In the genomic region with DNA sequence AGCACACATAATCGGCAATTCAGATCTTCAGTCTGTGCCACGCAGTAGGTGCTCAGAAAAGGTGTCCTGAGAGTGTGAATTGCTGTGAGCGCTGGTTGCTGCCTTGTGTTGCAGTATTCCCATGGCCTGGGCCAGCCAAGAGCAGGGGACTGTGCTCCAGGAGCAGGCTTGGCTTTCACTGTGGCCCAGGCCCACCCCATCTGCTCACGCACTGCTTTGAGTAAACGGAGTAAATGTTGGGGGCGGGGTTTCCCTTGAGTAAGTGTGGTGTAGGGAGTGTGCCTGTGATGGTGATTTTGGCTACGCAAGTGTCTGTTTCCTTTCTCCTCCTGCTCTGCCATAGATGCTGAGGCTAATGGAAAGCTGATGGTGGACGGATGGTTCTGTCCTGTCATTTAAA, we compare ENCODE assay signal across 2 cellular contexts.
TF ChIP-seq lines count a peak whose summit lies in the region.

No MANE protein-coding gene starts in this region.

TF ChIP-seq in SK-N-SH, 30 proteins besides CTCF, POLR2A, EP300 and RAD21 (continued from another document):
- TF ChIP-seq, protein P1, sequence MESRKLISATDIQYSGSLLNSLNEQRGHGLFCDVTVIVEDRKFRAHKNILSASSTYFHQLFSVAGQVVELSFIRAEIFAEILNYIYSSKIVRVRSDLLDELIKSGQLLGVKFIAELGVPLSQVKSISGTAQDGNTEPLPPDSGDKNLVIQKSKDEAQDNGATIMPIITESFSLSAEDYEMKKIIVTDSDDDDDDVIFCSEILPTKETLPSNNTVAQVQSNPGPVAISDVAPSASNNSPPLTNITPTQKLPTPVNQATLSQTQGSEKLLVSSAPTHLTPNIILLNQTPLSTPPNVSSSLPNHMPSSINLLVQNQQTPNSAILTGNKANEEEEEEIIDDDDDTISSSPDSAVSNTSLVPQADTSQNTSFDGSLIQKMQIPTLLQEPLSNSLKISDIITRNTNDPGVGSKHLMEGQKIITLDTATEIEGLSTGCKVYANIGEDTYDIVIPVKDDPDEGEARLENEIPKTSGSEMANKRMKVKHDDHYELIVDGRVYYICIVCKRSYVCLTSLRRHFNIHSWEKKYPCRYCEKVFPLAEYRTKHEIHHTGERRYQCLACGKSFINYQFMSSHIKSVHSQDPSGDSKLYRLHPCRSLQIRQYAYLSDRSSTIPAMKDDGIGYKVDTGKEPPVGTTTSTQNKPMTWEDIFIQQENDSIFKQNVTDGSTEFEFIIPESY (IDR thresholded peaks at IDR 0.05; ENCODE audit: borderline replicate concordance, low read depth) = no peak
- no peak for TF ChIP-seq POLR2AphosphoS5 (IDR thresholded peaks at IDR 0.05; ENCODE audit: low read depth, low read length)
- no peak for TF ChIP-seq RXRA (IDR thresholded peaks at IDR 0.05; ENCODE audit: borderline replicate concordance, low read depth)
- TF ChIP-seq SMC3 (IDR thresholded peaks at IDR 0.05; ENCODE audit: low read depth, low read length) = no peak
- TF ChIP-seq RFX5 (IDR thresholded peaks at IDR 0.05; ENCODE audit: low read length) = no peak
- no peak for TF ChIP-seq NFIC (IDR thresholded peaks at IDR 0.05; ENCODE audit: borderline replicate concordance)
- no peak for TF ChIP-seq FOSL2 (IDR thresholded peaks at IDR 0.05; ENCODE audit: borderline replicate concordance, low read depth)
- TF ChIP-seq, protein P2, sequence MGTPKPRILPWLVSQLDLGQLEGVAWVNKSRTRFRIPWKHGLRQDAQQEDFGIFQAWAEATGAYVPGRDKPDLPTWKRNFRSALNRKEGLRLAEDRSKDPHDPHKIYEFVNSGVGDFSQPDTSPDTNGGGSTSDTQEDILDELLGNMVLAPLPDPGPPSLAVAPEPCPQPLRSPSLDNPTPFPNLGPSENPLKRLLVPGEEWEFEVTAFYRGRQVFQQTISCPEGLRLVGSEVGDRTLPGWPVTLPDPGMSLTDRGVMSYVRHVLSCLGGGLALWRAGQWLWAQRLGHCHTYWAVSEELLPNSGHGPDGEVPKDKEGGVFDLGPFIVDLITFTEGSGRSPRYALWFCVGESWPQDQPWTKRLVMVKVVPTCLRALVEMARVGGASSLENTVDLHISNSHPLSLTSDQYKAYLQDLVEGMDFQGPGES (IDR thresholded peaks at IDR 0.05; ENCODE audit: low read depth, low read length) = no peak
- no peak for TF ChIP-seq RCOR1 (IDR thresholded peaks at IDR 0.05; ENCODE audit: low read length)
- TF ChIP-seq, protein P3, sequence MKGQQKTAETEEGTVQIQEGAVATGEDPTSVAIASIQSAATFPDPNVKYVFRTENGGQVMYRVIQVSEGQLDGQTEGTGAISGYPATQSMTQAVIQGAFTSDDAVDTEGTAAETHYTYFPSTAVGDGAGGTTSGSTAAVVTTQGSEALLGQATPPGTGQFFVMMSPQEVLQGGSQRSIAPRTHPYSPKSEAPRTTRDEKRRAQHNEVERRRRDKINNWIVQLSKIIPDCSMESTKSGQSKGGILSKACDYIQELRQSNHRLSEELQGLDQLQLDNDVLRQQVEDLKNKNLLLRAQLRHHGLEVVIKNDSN (IDR thresholded peaks at IDR 0.05; ENCODE audit: borderline replicate concordance, low read depth) = no peak

TF ChIP-seq in SK-N-SH treated with all-trans-retinoic acid at 6 μM for 48 hours, 23 proteins besides CTCF, POLR2A, EP300 and RAD21 (continued from another document):
- TF ChIP-seq, protein P4, sequence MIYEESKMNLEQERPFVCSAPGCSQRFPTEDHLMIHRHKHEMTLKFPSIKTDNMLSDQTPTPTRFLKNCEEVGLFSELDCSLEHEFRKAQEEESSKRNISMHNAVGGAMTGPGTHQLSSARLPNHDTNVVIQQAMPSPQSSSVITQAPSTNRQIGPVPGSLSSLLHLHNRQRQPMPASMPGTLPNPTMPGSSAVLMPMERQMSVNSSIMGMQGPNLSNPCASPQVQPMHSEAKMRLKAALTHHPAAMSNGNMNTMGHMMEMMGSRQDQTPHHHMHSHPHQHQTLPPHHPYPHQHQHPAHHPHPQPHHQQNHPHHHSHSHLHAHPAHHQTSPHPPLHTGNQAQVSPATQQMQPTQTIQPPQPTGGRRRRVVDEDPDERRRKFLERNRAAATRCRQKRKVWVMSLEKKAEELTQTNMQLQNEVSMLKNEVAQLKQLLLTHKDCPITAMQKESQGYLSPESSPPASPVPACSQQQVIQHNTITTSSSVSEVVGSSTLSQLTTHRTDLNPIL (CRISPR knock-in tag; IDR thresholded peaks at IDR 0.05; ENCODE audit: low read depth) = no peak
- TF ChIP-seq GLIS3 (CRISPR knock-in tag; IDR thresholded peaks at IDR 0.05) (no peak), ZNF70 (CRISPR knock-in tag; IDR thresholded peaks at IDR 0.05) (no peak), BACH2 (CRISPR knock-in tag; IDR thresholded peaks at IDR 0.05; ENCODE audit: borderline replicate concordance) (no peak), ZC3H10 (CRISPR knock-in tag; IDR thresholded peaks at IDR 0.05) (no peak), ZNF565 (CRISPR knock-in tag; conservative IDR thresholded peaks at IDR 0.05; ENCODE audit: low read depth) (no peak), ARNTL (CRISPR knock-in tag; IDR thresholded peaks at IDR 0.05; ENCODE audit: borderline replicate concordance, low read depth) (no peak), CSDC2 (CRISPR knock-in tag; IDR thresholded peaks at IDR 0.05) (no peak), ISL1 (CRISPR knock-in tag; IDR thresholded peaks at IDR 0.05) (no peak)
- TF ChIP-seq, protein P5, sequence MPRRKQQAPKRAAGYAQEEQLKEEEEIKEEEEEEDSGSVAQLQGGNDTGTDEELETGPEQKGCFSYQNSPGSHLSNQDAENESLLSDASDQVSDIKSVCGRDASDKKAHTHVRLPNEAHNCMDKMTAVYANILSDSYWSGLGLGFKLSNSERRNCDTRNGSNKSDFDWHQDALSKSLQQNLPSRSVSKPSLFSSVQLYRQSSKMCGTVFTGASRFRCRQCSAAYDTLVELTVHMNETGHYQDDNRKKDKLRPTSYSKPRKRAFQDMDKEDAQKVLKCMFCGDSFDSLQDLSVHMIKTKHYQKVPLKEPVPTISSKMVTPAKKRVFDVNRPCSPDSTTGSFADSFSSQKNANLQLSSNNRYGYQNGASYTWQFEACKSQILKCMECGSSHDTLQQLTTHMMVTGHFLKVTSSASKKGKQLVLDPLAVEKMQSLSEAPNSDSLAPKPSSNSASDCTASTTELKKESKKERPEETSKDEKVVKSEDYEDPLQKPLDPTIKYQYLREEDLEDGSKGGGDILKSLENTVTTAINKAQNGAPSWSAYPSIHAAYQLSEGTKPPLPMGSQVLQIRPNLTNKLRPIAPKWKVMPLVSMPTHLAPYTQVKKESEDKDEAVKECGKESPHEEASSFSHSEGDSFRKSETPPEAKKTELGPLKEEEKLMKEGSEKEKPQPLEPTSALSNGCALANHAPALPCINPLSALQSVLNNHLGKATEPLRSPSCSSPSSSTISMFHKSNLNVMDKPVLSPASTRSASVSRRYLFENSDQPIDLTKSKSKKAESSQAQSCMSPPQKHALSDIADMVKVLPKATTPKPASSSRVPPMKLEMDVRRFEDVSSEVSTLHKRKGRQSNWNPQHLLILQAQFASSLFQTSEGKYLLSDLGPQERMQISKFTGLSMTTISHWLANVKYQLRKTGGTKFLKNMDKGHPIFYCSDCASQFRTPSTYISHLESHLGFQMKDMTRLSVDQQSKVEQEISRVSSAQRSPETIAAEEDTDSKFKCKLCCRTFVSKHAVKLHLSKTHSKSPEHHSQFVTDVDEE (CRISPR knock-in tag; IDR thresholded peaks at IDR 0.05) = no peak
